In genomic region chr6:163162874-163163213, GRCh38 we compare ENCODE assay signal across 1 cellular context.
TF ChIP-seq lines count a peak whose summit lies in the region.

No MANE protein-coding gene starts in this region.

TF ChIP-seq in liver, 16 proteins besides CTCF, POLR2A, EP300 and RAD21 (continued from another document):
- TF ChIP-seq ZBTB33 (IDR thresholded peaks at IDR 0.05), result no peak
- TF ChIP-seq SP1 (IDR thresholded peaks at IDR 0.05), result peak; percentile 43
- TF ChIP-seq NR2F2 (IDR thresholded peaks at IDR 0.05), result no peak
- TF ChIP-seq GABPA (IDR thresholded peaks at IDR 0.05 in 1 of 2, conservative IDR thresholded peaks at IDR 0.05 in 1 of 2), result no peak
- no peak for TF ChIP-seq JUND (IDR thresholded peaks at IDR 0.05)
